ENCODE assay signal across 8 cellular contexts in the genomic region with DNA sequence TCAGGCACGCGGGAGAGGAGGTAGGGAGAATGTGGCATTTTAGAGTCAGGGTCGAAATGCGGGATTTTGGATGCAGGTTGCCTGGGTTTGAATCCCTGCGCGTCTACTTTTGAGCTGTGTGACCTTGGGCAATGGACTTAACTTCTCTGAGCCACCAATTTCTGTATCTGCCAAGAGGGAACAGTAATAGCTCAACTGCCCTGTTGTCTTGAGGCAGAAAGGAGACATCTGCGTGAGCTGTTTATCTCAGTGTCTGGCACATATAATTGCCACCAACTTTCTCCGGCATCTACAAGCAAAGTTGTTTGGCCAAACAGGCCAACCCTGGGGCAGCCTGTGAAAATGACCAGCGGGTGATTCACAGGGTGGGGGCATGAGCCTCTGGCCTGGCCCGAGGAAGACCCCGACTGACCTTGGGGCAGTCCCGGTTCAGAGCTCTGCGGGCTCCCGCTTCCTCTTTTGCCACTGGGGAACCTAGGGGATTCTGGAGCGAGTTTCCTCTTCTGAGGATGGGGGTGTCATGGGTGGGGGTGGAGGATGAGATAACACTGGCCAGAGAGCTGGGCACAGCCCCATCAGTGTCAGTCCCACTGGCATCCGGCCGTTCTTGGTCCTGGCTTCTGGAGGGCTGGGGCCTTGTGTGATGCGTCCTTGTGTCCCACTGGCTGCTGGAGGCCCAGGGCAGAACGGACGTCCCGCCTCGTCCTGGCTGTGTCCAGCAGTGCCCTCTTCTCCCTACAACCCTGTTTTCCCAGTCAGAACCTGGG. TPM values are rescaled to one million over a fixed set of nuclear protein-coding genes. Genes with fewer than 3 reads are reported as not detected.
DNase-seq lines count a peak whose midpoint lies in the region; ATAC-seq and TF ChIP-seq lines count a peak whose summit lies in the region.

No MANE protein-coding gene starts in this region.

- H3K79me2 ChIP-seq in Loucy (ENCODE audit: insufficient read depth, low read length) = peaks cover 28% of the 10 kb centered on the region; the same call in 1 of the 2 replicates

- H2AFZ ChIP-seq in Loucy (ENCODE audit: low read length) = no peak overlapping the region

- H3K9ac ChIP-seq in Loucy (ENCODE audit: low read depth, low read length, poor library complexity, severe bottlenecking) = no peak overlapping the region

- H3K4me3 ChIP-seq in Loucy (ENCODE audit: low read length, poor library complexity, severe bottlenecking) (peak overlapping the region; percentile 71), body of pancreas (peak overlapping the region in 1 of 2 donors; percentile 65)

- no peak for TF ChIP-seq POLR2A in body of pancreas (IDR thresholded peaks at IDR 0.05)

- H3K27ac Mint-ChIP-seq in CD14-positive monocyte = peak overlapping the region; percentile 94 to 98 (median 97)

- no peaks in the 10 kb centered on the region for H3F3A ChIP-seq in Loucy (ENCODE audit: low read depth)

- H3K4me1 ChIP-seq in Loucy (ENCODE audit: insufficient read depth, low read length, poor library complexity, severe bottlenecking) (peaks cover 30% of the 10 kb centered on the region), body of pancreas (peaks cover 48% of the 10 kb centered on the region)

- H3K4me2 ChIP-seq in Loucy (ENCODE audit: low read depth, low read length, poor library complexity, severe bottlenecking) = peak overlapping the region; percentile 59

- TF ChIP-seq CTCF in CD14-positive monocyte (IDR thresholded peaks at IDR 0.05) (no peak), Loucy (conservative IDR thresholded peaks at IDR 0.05; ENCODE audit: low read length) (no peak), body of pancreas (IDR thresholded peaks at IDR 0.05) (no peak)

- H3K4me1 Mint-ChIP-seq in CD14-positive monocyte = peaks cover 62% of the 10 kb centered on the region

- H3K9me2 ChIP-seq in Loucy (replicated peaks; ENCODE audit: low read depth, low read length) = no peaks in the 10 kb centered on the region

- intact Hi-C loops in CD14-positive monocyte (cut with micrococcal nuclease) (loop anchor here (2.0 to 5.0 kb wide), 2 partner anchors 31 to 33 kb away; no protein-coding TSS in a partner anchor), body of pancreas (cut with DNase I) (no loop called here)

- peaks cover 20 to 38% of the 10 kb centered on the region in 2 donors for H3K36me3 Mint-ChIP-seq in CD14-positive monocyte

- ATAC-seq in body of pancreas (no peak), HG02840 (IDR thresholded peaks at IDR 0.05; ENCODE audit: low FRiP score, unreplicated experiment) (no peak)
- no peak for ATAC-seq in stimulated activated naive CD8-positive, alpha-beta T cell treated with anti-CD3 and anti-CD28 coated beads, Interleukin-15, Interleukin-2, amounts not matched to agents 100 U/mL and 50 U/mL, for 24 hours

- H3K9me3 ChIP-seq in Loucy (ENCODE audit: insufficient read depth, low read depth, low read length) = no peaks in the 10 kb centered on the region
- H3K9me3 ChIP-seq in body of pancreas = no peaks in the 10 kb centered on the region

- H3K27me3 ChIP-seq in Loucy (ENCODE audit: insufficient read depth, low read length, poor library complexity, severe bottlenecking) (no peaks in the 10 kb centered on the region), body of pancreas (no peaks in the 10 kb centered on the region)

- H3K27me3 Mint-ChIP-seq in CD14-positive monocyte (ENCODE audit: low read depth in 3 of 3) = peaks cover 12 to 17% (median 15%) of the 10 kb centered on the region in 3 donors

- H3K9me3 Mint-ChIP-seq in CD14-positive monocyte = peaks cover 0 to 4% (median 0%) of the 10 kb centered on the region in 7 donors

- H3K36me3 ChIP-seq in Loucy (ENCODE audit: insufficient read depth, low read length) = no peaks in the 10 kb centered on the region
- H3K36me3 ChIP-seq in body of pancreas (replicated peaks in 1 of 2; ENCODE audit: insufficient read depth in 1 of 2, low read depth in 2 of 2) = no peaks in the 10 kb centered on the region

- peak; percentile 96 for DNase-seq in CD14-positive monocyte (ENCODE audit: low spot score)
- peak in 3 of 4 donors; percentile 38 to 70 (median 50) for DNase-seq in body of pancreas
- peak; percentile 2 for DNase-seq in kidney glomerular epithelial cell (lab: John Stamatoyannopoulos, UW)
- DNase-seq in stimulated activated naive CD8-positive, alpha-beta T cell treated with anti-CD3 and anti-CD28 coated beads, Interleukin-15, Interleukin-2, amounts not matched to agents 100 U/mL and 50 U/mL, for 24 hours = peak; percentile 38
- no peak for DNase-seq in NCI-H82 (lab: John Stamatoyannopoulos, UW)
- no peak for DNase-seq in effector CD4-positive, alpha-beta T cell

- H3K4me3 Mint-ChIP-seq in CD14-positive monocyte = peak overlapping the region; percentile 91 to 92

- WGBS in body of pancreas, 2 donors = 37 to 40% methylated on average over 10 to 22 of the region's 22 CpGs

- peak overlapping the region; percentile 27 to 58 (median 46) for H3K27ac ChIP-seq in body of pancreas

- no peaks in the 10 kb centered on the region for H4K20me1 ChIP-seq in Loucy (ENCODE audit: insufficient read depth, low read length, poor library complexity, severe bottlenecking)

RNA-seq across cellular contexts. Expression of gene SNN, which starts 1.3 kb away (rescaled TPM):
- polyA plus RNA-seq in CD14-positive monocyte = 100 to 1,000 TPM in 1 of 2 donors, 10 to 100 TPM in 1; 91.7 to 111 TPM
- 10 to 100 TPM in 1 of 2 donors, 1 to 10 TPM in 1; 7.5 to 10.9 TPM for total RNA-seq in body of pancreas

Comparison
In these comparisons a context has a peak if more than half of its experiments do, and no peak if none do; other contexts are left out.
1. DNase-seq: peak in CD14-positive monocyte (single experiment), body of pancreas (3 of 4), kidney glomerular epithelial cell (single experiment) and stimulated activated naive CD8-positive, alpha-beta T cell treated with anti-CD3 and anti-CD28 coated beads, Interleukin-15, Interleukin-2, amounts not matched to agents 100 U/mL and 50 U/mL, for 24 hours (single experiment); none in NCI-H82 (single experiment) and effector CD4-positive, alpha-beta T cell (single experiment).